Comparison of ENCODE assay signal across 23 cellular contexts in genomic region chr10:19862811-19863515, GRCh38.
"Had no signal": no experiment of that assay in that cellular context is flagged by ENCODE, and none has a peak within 500 bp of the region (broad histone marks: within the 10 kb centered on the region; RNA-seq: fewer than 3 reads in every experiment).

No MANE protein-coding gene starts in this region.

- H3K9me3 ChIP-seq: esophagus squamous epithelium, gastroesophageal sphincter, pancreas, tibial artery, upper lobe of left lung, uterus had no signal

- H3K4me1 ChIP-seq: esophagus squamous epithelium, gastroesophageal sphincter, pancreas, uterus had no signal

- H3K9me3 Mint-ChIP-seq: dendritic cell treated with granulocyte-macrophage colony-stimulating factor and Interleukin-4, amounts not matched to agents 40 ng/mL and 50 ng/mL, for 4 days had no signal

- H3K27ac ChIP-seq: esophagus squamous epithelium, gastroesophageal sphincter, left ventricle myocardium inferior, pancreas, tibial artery, upper lobe of left lung, uterus had no signal

- H3K27me3 ChIP-seq: esophagus squamous epithelium, gastroesophageal sphincter, pancreas, tibial artery, upper lobe of left lung, uterus had no signal

- DNase-seq: effector memory CD8-positive, alpha-beta T cell; esophagus squamous epithelium; foreskin fibroblast; glutamatergic neuron; immature natural killer cell; left cardiac atrium; left ventricle myocardium inferior; mesenchymal stem cell; occipital lobe; pancreas; right cardiac atrium; stimulated activated CD4-positive, alpha-beta T cell treated with anti-CD3 and anti-CD28 coated beads, Interleukin-4, amount 100 ng/mL, for 1 hour; stimulated activated CD8-positive, alpha-beta memory T cell treated with anti-CD3 and anti-CD28 coated beads, Interleukin-4, amount 100 ng/mL, for 48 hours; stimulated activated naive CD8-positive, alpha-beta T cell treated with anti-CD3 and anti-CD28 coated beads, Interleukin-15, Interleukin-2, amounts not matched to agents 100 U/mL and 50 U/mL, for 24 hours; tibial artery; upper lobe of left lung; uterus had no signal

- H3K27me3 Mint-ChIP-seq: dendritic cell treated with granulocyte-macrophage colony-stimulating factor and Interleukin-4, amounts not matched to agents 40 ng/mL and 50 ng/mL, for 4 days; effector memory CD8-positive, alpha-beta T cell; natural killer cell treated with Interleukin-12 subunit alpha and Interleukin-12 subunit beta and Interleukin-15 and Interleukin-18, amount 100 ng/mL, for 72 hours; progenitor cell of endocrine pancreas had no signal

- H3K36me3 ChIP-seq: pancreas, tibial artery, upper lobe of left lung, uterus had no signal

- H3K4me3 Mint-ChIP-seq: dendritic cell treated with granulocyte-macrophage colony-stimulating factor and Interleukin-4, amounts not matched to agents 40 ng/mL and 50 ng/mL, for 4 days; effector memory CD8-positive, alpha-beta T cell; immature natural killer cell; natural killer cell treated with Interleukin-12 subunit alpha and Interleukin-12 subunit beta and Interleukin-15 and Interleukin-18, amount 100 ng/mL, for 72 hours; stimulated activated effector memory CD8-positive, alpha-beta T cell treated with anti-CD3 and anti-CD28 coated beads, Interleukin-12 subunit alpha, Interleukin-12 subunit beta, amount 100 ng/mL, for 72 hours had no signal

- H3K27ac Mint-ChIP-seq: dendritic cell treated with granulocyte-macrophage colony-stimulating factor and Interleukin-4, amounts not matched to agents 40 ng/mL and 50 ng/mL, for 4 days; effector memory CD8-positive, alpha-beta T cell; immature natural killer cell; natural killer cell treated with Interleukin-12 subunit alpha and Interleukin-12 subunit beta and Interleukin-15 and Interleukin-18, amount 100 ng/mL, for 72 hours; progenitor cell of endocrine pancreas; stimulated activated effector memory CD8-positive, alpha-beta T cell treated with anti-CD3 and anti-CD28 coated beads, Interleukin-12 subunit alpha, Interleukin-12 subunit beta, amount 100 ng/mL, for 72 hours had no signal

- H3K4me3 ChIP-seq: esophagus squamous epithelium, gastroesophageal sphincter, left ventricle myocardium inferior, lung, pancreas, tibial artery, upper lobe of left lung, uterus had no signal

- H3K4me1 Mint-ChIP-seq: stimulated activated effector memory CD8-positive, alpha-beta T cell treated with anti-CD3 and anti-CD28 coated beads, Interleukin-12 subunit alpha, Interleukin-12 subunit beta, amount 100 ng/mL, for 72 hours had no signal

- H3K36me3 Mint-ChIP-seq: stimulated activated effector memory CD8-positive, alpha-beta T cell treated with anti-CD3 and anti-CD28 coated beads, Interleukin-12 subunit alpha, Interleukin-12 subunit beta, amount 100 ng/mL, for 72 hours had no signal
